ENCODE assay signal across 2 cellular contexts in genomic region chr14:103108749-103109207, GRCh38.
TF ChIP-seq lines count a peak whose summit lies in the region.

No MANE protein-coding gene starts in this region.

TF ChIP-seq in GM23338, 12 proteins besides CTCF, POLR2A, EP300 and RAD21:
- TF ChIP-seq EZH2phosphoT487 (IDR thresholded peaks at IDR 0.05; ENCODE audit: unreplicated experiment) (no peak), CREB1 (CRISPR knock-in tag; IDR thresholded peaks at IDR 0.05; ENCODE audit: low read depth) (no peak), REST (IDR thresholded peaks at IDR 0.05; ENCODE audit: unreplicated experiment) (no peak), ETS1 (IDR thresholded peaks at IDR 0.05) (no peak)

TF ChIP-seq in HepG2, 621 proteins besides CTCF, POLR2A, EP300 and RAD21:
- no peak for TF ChIP-seq ZNF333 (CRISPR knock-in tag; IDR thresholded peaks at IDR 0.05; ENCODE audit: borderline replicate concordance)
- TF ChIP-seq PRDM15 (CRISPR knock-in tag; IDR thresholded peaks at IDR 0.05): no peak
- no peak for TF ChIP-seq ZNF629 (CRISPR knock-in tag; conservative IDR thresholded peaks at IDR 0.05)
- no peak for TF ChIP-seq MXI1 (IDR thresholded peaks at IDR 0.05; ENCODE audit: borderline replicate concordance, low read depth, low read length)
- no peak for TF ChIP-seq MAZ (IDR thresholded peaks at IDR 0.05; ENCODE audit: borderline replicate concordance, low read depth, low read length)
- no peak for TF ChIP-seq MAZ (CRISPR knock-in tag; IDR thresholded peaks at IDR 0.05; ENCODE audit: low read depth)
- no peak for TF ChIP-seq U2AF2 (IDR thresholded peaks at IDR 0.05; ENCODE audit: low read depth, low read length)
- TF ChIP-seq KLF6 (CRISPR knock-in tag; IDR thresholded peaks at IDR 0.05): no peak
- peak; percentile 72; the same call in 1 of the 2 replicates for TF ChIP-seq ZNF746 (CRISPR knock-in tag; IDR thresholded peaks at IDR 0.05)
